ENCODE assay signal across 6 cellular contexts in genomic region chr19:1477056-1477455, GRCh38. TPM values are rescaled to one million over a fixed set of nuclear protein-coding genes. Genes with fewer than 3 reads are reported as not detected.
DNase-seq lines count a peak whose midpoint lies in the region; FAIRE-seq and TF ChIP-seq lines count a peak whose summit lies in the region.
"Not testable (repeated sequence)": the region's sequence is repeated elsewhere in the genome, so short reads cannot be mapped to it uniquely, and the experiment has no call there.
"Had no signal": no experiment of that assay in that cellular context is flagged by ENCODE, and none has a peak within 500 bp of the region (broad histone marks: within the 10 kb centered on the region; RNA-seq: fewer than 3 reads in every experiment).

No MANE protein-coding gene starts in this region.

- peaks cover 29% of the 10 kb centered on the region for H3K4me1 Mint-ChIP-seq in activated naive CD4-positive, alpha-beta T cell treated with anti-CD3 and anti-CD28 coated beads, Interleukin-2, amount 10 ng/mL, durations not matched to agents 7 days and 5 days

- H3K4me1 ChIP-seq in BLaER1 treated with 17β-estradiol and CSF1 and Interleukin-3, amounts not matched to agents 10 nM and 100 nM = peaks cover 40 to 55% (median 45%) of the 10 kb centered on the region in 10 experiments
- H3K4me1 ChIP-seq in OCI-LY7 (ENCODE audit: insufficient read depth, low read length, poor library complexity, severe bottlenecking) (peaks cover 14% of the 10 kb centered on the region), keratinocyte (ENCODE audit: control insufficient read depth, extremely low read depth, insufficient read depth, low read length) (peaks cover 13% of the 10 kb centered on the region)

- peak overlapping the region in 8 of 11 experiments; percentile 70 to 89 (median 86); a peak in 8 of 22 replicates for H3K9ac ChIP-seq in BLaER1 treated with 17β-estradiol and CSF1 and Interleukin-3, amounts not matched to agents 10 nM and 100 nM
- not testable (repeated sequence) for H3K9ac ChIP-seq in keratinocyte (ENCODE audit: control insufficient read depth, extremely low read depth, insufficient read depth, low read length)

- peaks cover 58 to 67% (median 65%) of the 10 kb centered on the region in 11 experiments for H4K20me1 ChIP-seq in BLaER1 treated with 17β-estradiol and CSF1 and Interleukin-3, amounts not matched to agents 10 nM and 100 nM
- H4K20me1 ChIP-seq in OCI-LY7 (ENCODE audit: insufficient read depth, low read length); keratinocyte (ENCODE audit: control insufficient read depth, extremely low read depth, insufficient read depth, low read length): not testable (repeated sequence)

- not testable (repeated sequence) for TF ChIP-seq CTCF in OCI-LY7 (conservative IDR thresholded peaks at IDR 0.05; ENCODE audit: low read length); keratinocyte (optimal IDR thresholded peaks at IDR 0.05 in 1 of 3, IDR thresholded peaks at IDR 0.05 in 1 of 3, conservative IDR thresholded peaks at IDR 0.05 in 1 of 3; ENCODE audit: extremely low read depth in 1 of 3, insufficient read depth in 2 of 3, low read length in 3 of 3)

- not testable (repeated sequence) for BruUV-seq in OCI-LY7 (replicated peaks; lab: Mats Ljungman, UMichigan)

- H3K27me3 ChIP-seq in BLaER1 treated with 17β-estradiol and CSF1 and Interleukin-3, amounts not matched to agents 10 nM and 100 nM = peaks cover 12 to 26% (median 18%) of the 10 kb centered on the region in 11 experiments
- not testable (repeated sequence) for H3K27me3 ChIP-seq in keratinocyte (ENCODE audit: control insufficient read depth, extremely low read depth, insufficient read depth, low read length)

- not testable (repeated sequence) for H2AFZ ChIP-seq in OCI-LY7 (ENCODE audit: low read length); keratinocyte (ENCODE audit: control insufficient read depth, low read length)

- not testable (repeated sequence) for H3K9me1 ChIP-seq in keratinocyte (ENCODE audit: control insufficient read depth, extremely low read depth, insufficient read depth, low read length)

- CTCF ChIA-PET in OCI-LY7 (lab: Charles Lee; ENCODE audit: unreplicated experiment) = not testable (repeated sequence)
- CTCF ChIA-PET in activated naive CD4-positive, alpha-beta T cell treated with anti-CD3 and anti-CD28 coated beads, Interleukin-2, amount 10 ng/mL, durations not matched to agents 7 days and 5 days (lab: Charles Lee) = interaction anchor here (0.7 kb wide), 1 partner anchor 301 kb away, joined by 3 read pairs; no protein-coding TSS in a partner anchor

- peak overlapping the region in 3 of 10 experiments; percentile 82 to 88 (median 88); a peak in 1 of 20 replicates for H3K4me3 ChIP-seq in BLaER1 treated with 17β-estradiol and CSF1 and Interleukin-3, amounts not matched to agents 10 nM and 100 nM
- H3K4me3 ChIP-seq in OCI-LY7 (ENCODE audit: low read depth, low read length, poor library complexity, severe bottlenecking); keratinocyte (ENCODE audit: control insufficient read depth in 2 of 3, extremely low read depth in 1 of 3, insufficient read depth in 2 of 3, low read depth in 1 of 3, low read length in 3 of 3): not testable (repeated sequence)

- H3K9me3 Mint-ChIP-seq in activated naive CD4-positive, alpha-beta T cell treated with anti-CD3 and anti-CD28 coated beads, Interleukin-2, amount 10 ng/mL, durations not matched to agents 7 days and 5 days = not testable (repeated sequence)

- peak; percentile 20 for FAIRE-seq in keratinocyte (lab: Jason Lieb, UNC)

- POLR2A ChIA-PET in OCI-LY7 (lab: Charles Lee) = not testable (repeated sequence)

- peaks cover 23 to 45% (median 39%) of the 10 kb centered on the region in 11 experiments; a peak in 21 of 22 replicates for H3K36me3 ChIP-seq in BLaER1 treated with 17β-estradiol and CSF1 and Interleukin-3, amounts not matched to agents 10 nM and 100 nM
- H3K36me3 ChIP-seq in OCI-LY7 (ENCODE audit: insufficient read depth, low read length) (peaks cover 21% of the 10 kb centered on the region), keratinocyte (ENCODE audit: control insufficient read depth in 2 of 2, extremely low read depth in 1 of 2, insufficient read depth in 2 of 2, low read length in 2 of 2) (peaks cover 5 to 15% of the 10 kb centered on the region in 2 experiments)

- not testable (repeated sequence) for DNase-seq in OCI-LY7 (ENCODE audit: low spot score); activated naive CD4-positive, alpha-beta T cell treated with anti-CD3 and anti-CD28 coated beads, Interleukin-2, amount 10 ng/mL, durations not matched to agents 7 days and 5 days; keratinocyte (ENCODE audit: low read depth, low spot score)

- not testable (repeated sequence) for H3K27ac Mint-ChIP-seq in activated naive CD4-positive, alpha-beta T cell treated with anti-CD3 and anti-CD28 coated beads, Interleukin-2, amount 10 ng/mL, durations not matched to agents 7 days and 5 days

- H3K4me2 ChIP-seq in BLaER1 treated with 17β-estradiol and CSF1 and Interleukin-3, amounts not matched to agents 10 nM and 100 nM = peak overlapping the region in 10 of 11 experiments; percentile 91 to 96 (median 95); a peak in 17 of 22 replicates
- H3K4me2 ChIP-seq in OCI-LY7 (ENCODE audit: low read length) = peak overlapping the region; percentile 73; the same call in 1 of the 2 replicates
- H3K4me2 ChIP-seq in keratinocyte (ENCODE audit: control insufficient read depth, extremely low read depth, insufficient read depth, low read depth, low read length) = not testable (repeated sequence)

- dilution Hi-C loops in keratinocyte (cut with MboI; ENCODE audit: extremely low pct_ligation_motif_present, low sequenced_read_pairs) = not testable (repeated sequence)

- peaks cover 17% of the 10 kb centered on the region for H3K79me2 ChIP-seq in OCI-LY7 (ENCODE audit: insufficient read depth, low read depth, low read length)
- peaks cover 26% of the 10 kb centered on the region for H3K79me2 ChIP-seq in keratinocyte (ENCODE audit: control insufficient read depth, insufficient read depth, low read length)

- peaks cover 33% of the 10 kb centered on the region for H3K27me3 Mint-ChIP-seq in activated naive CD4-positive, alpha-beta T cell treated with anti-CD3 and anti-CD28 coated beads, Interleukin-2, amount 10 ng/mL, durations not matched to agents 7 days and 5 days

- not testable (repeated sequence) for H3K36me3 Mint-ChIP-seq in activated naive CD4-positive, alpha-beta T cell treated with anti-CD3 and anti-CD28 coated beads, Interleukin-2, amount 10 ng/mL, durations not matched to agents 7 days and 5 days

- H3K9me2 ChIP-seq in OCI-LY7 (ENCODE audit: insufficient read depth, low read length) = not testable (repeated sequence)

- intact Hi-C loops in OCI-LY7 (cut with micrococcal nuclease; ENCODE audit: unreplicated experiment) = not testable (repeated sequence)

- not testable (repeated sequence) for H3K9me3 ChIP-seq in BLaER1 treated with 17β-estradiol and CSF1 and Interleukin-3, amounts not matched to agents 10 nM and 100 nM (replicated peaks in 1 of 11); OCI-LY7 (ENCODE audit: low read length); keratinocyte (ENCODE audit: control insufficient read depth, low read depth, low read length)

- peak overlapping the region; percentile 41 for H3K4me3 Mint-ChIP-seq in activated naive CD4-positive, alpha-beta T cell treated with anti-CD3 and anti-CD28 coated beads, Interleukin-2, amount 10 ng/mL, durations not matched to agents 7 days and 5 days

- not testable (repeated sequence) for H3K27ac ChIP-seq in BLaER1 treated with 17β-estradiol and CSF1 and Interleukin-3, amounts not matched to agents 10 nM and 100 nM; OCI-LY7 (ENCODE audit: low read depth, low read length, poor library complexity, severe bottlenecking); keratinocyte (ENCODE audit: control insufficient read depth, insufficient read depth, low read length)

RNA-seq across cellular contexts. Expression of gene C19orf25, which starts 2.0 kb away (rescaled TPM):
- 27.1 and 45.6 TPM in 2 replicates for total RNA-seq in OCI-LY7 (2014; rRNA removed; shearing (Covaris generic))
- total RNA-seq in OCI-LY7 (2022) = 54.6 and 58.6 TPM in 2 replicates
- 11.2 to 24.9 TPM (median 13.8 TPM) in 3 replicates for polyA plus RNA-seq in keratinocyte
- 5.0 TPM for polyA plus RNA-seq in keratinocyte (2011; ENCODE audit: low read depth)
- polyA plus RNA-seq in keratinocyte (2011; cell fraction: cytosol; rRNA removed) = 12.9 and 35.3 TPM in 2 replicates
- polyA plus RNA-seq in keratinocyte (2011; cell fraction: nucleus; rRNA removed) = 16.8 and 23.9 TPM in 2 replicates
- 17.7 and 18.7 TPM in 2 replicates for polyA plus RNA-seq in keratinocyte (2012; ENCODE audit: low replicate concordance)
- polyA minus RNA-seq in keratinocyte = 6.2 to 16.8 TPM (median 10.1 TPM) in 3 replicates
- polyA minus RNA-seq in keratinocyte (2011; cell fraction: cytosol; rRNA and poly(A)+ RNA removed) = 30.5 TPM
- polyA minus RNA-seq in keratinocyte (2011; cell fraction: nucleus; rRNA and poly(A)+ RNA removed) = 13.4 and 14.5 TPM in 2 replicates

RNA-seq across cellular contexts. Expression of gene PCSK4, which starts 13.1 kb away (rescaled TPM):
- total RNA-seq in OCI-LY7 (2014; rRNA removed; shearing (Covaris generic)) = 1.9 and 8.3 TPM in 2 replicates
- 13.0 and 15.7 TPM in 2 replicates for total RNA-seq in OCI-LY7 (2022)
- polyA plus RNA-seq in keratinocyte = 0.25 to 1.2 TPM (median 0.27 TPM) in 3 replicates
- polyA plus RNA-seq in keratinocyte (2011; ENCODE audit: low read depth) = 0.36 TPM
- 0.12 and 0.35 TPM in 2 replicates for polyA plus RNA-seq in keratinocyte (2011; cell fraction: cytosol; rRNA removed)
- 4.0 and 6.0 TPM in 2 replicates for polyA plus RNA-seq in keratinocyte (2011; cell fraction: nucleus; rRNA removed)
- polyA plus RNA-seq in keratinocyte (2012; ENCODE audit: low replicate concordance) = 0.71 and 0.93 TPM in 2 replicates
- polyA minus RNA-seq in keratinocyte = 0.22 to 0.92 TPM in 2 of 3 replicates, not detected in the other
- polyA minus RNA-seq in keratinocyte (2011; cell fraction: cytosol; rRNA and poly(A)+ RNA removed) = not detected
- 0.53 and 1.7 TPM in 2 replicates for polyA minus RNA-seq in keratinocyte (2011; cell fraction: nucleus; rRNA and poly(A)+ RNA removed)

RNA-seq across cellular contexts. Expression of gene REEP6, which starts 13.9 kb away (rescaled TPM):
- 0.46 and 1.3 TPM in 2 replicates for total RNA-seq in OCI-LY7 (2014; rRNA removed; shearing (Covaris generic))
- 3.1 and 3.6 TPM in 2 replicates for total RNA-seq in OCI-LY7 (2022)
- 1.2 to 1.3 TPM (median 1.2 TPM) in 3 replicates for polyA plus RNA-seq in keratinocyte
- polyA plus RNA-seq in keratinocyte (2011; ENCODE audit: low read depth) = 1.8 TPM
- polyA plus RNA-seq in keratinocyte (2011; cell fraction: cytosol; rRNA removed) = 1.4 and 3.0 TPM in 2 replicates
- polyA plus RNA-seq in keratinocyte (2011; cell fraction: nucleus; rRNA removed) = 1.1 and 1.5 TPM in 2 replicates
- 2.0 and 3.1 TPM in 2 replicates for polyA plus RNA-seq in keratinocyte (2012; ENCODE audit: low replicate concordance)
- 0.80 to 5.9 TPM (median 2.5 TPM) in 3 replicates for polyA minus RNA-seq in keratinocyte
- polyA minus RNA-seq in keratinocyte (2011; cell fraction: cytosol; rRNA and poly(A)+ RNA removed) = 4.4 TPM
- 1.2 and 1.4 TPM in 2 replicates for polyA minus RNA-seq in keratinocyte (2011; cell fraction: nucleus; rRNA and poly(A)+ RNA removed)

RNA-seq across cellular contexts. Expression of gene APC2, which starts 27.1 kb away (rescaled TPM):
- total RNA-seq in OCI-LY7 (2014; rRNA removed; shearing (Covaris generic)) = 0.23 and 0.57 TPM in 2 replicates
- total RNA-seq in OCI-LY7 (2022) = 2.4 and 5.5 TPM in 2 replicates
- 0.01 to 0.05 TPM (median 0.01 TPM) in 3 replicates for polyA plus RNA-seq in keratinocyte
- polyA plus RNA-seq in keratinocyte (2011; ENCODE audit: low read depth) = not detected
- 0.01 and 0.03 TPM in 2 replicates for polyA plus RNA-seq in keratinocyte (2011; cell fraction: cytosol; rRNA removed)
- 0.08 and 0.11 TPM in 2 replicates for polyA plus RNA-seq in keratinocyte (2011; cell fraction: nucleus; rRNA removed)
- polyA plus RNA-seq in keratinocyte (2012; ENCODE audit: low replicate concordance) = 0.16 and 0.20 TPM in 2 replicates
- polyA minus RNA-seq in keratinocyte = 0.03 to 0.13 TPM in 2 of 3 replicates, not detected in the other
- not detected for polyA minus RNA-seq in keratinocyte (2011; cell fraction: cytosol; rRNA and poly(A)+ RNA removed)
- polyA minus RNA-seq in keratinocyte (2011; cell fraction: nucleus; rRNA and poly(A)+ RNA removed) = 0.21 and 0.54 TPM in 2 replicates

RNA-seq across cellular contexts. Expression of gene ADAMTSL5, which starts 35.8 kb away (rescaled TPM):
- total RNA-seq in OCI-LY7 (2014; rRNA removed; shearing (Covaris generic)) = not detected in 2 replicates
- total RNA-seq in OCI-LY7 (2022) = 0.34 TPM in 1 of 2 replicates, not detected in the other
- polyA plus RNA-seq in keratinocyte = 4.2 to 8.5 TPM (median 5.7 TPM) in 3 replicates
- 1.9 TPM for polyA plus RNA-seq in keratinocyte (2011; ENCODE audit: low read depth)
- polyA plus RNA-seq in keratinocyte (2011; cell fraction: cytosol; rRNA removed) = 5.2 and 8.3 TPM in 2 replicates
- polyA plus RNA-seq in keratinocyte (2011; cell fraction: nucleus; rRNA removed) = 17.7 and 25.8 TPM in 2 replicates
- polyA plus RNA-seq in keratinocyte (2012; ENCODE audit: low replicate concordance) = 3.6 and 8.7 TPM in 2 replicates
- polyA minus RNA-seq in keratinocyte = 4.6 to 5.7 TPM (median 5.1 TPM) in 3 replicates
- polyA minus RNA-seq in keratinocyte (2011; cell fraction: cytosol; rRNA and poly(A)+ RNA removed) = 15.2 TPM
- polyA minus RNA-seq in keratinocyte (2011; cell fraction: nucleus; rRNA and poly(A)+ RNA removed) = 7.5 and 9.9 TPM in 2 replicates
- total RNA-seq: lung microvascular endothelial cell had no signal
- polyA plus RNA-seq: neural cell had no signal
